Comparison of ENCODE assay signal across 8 cellular contexts in genomic region chr1:204408074-204408507, GRCh38. TPM values are rescaled to one million over a fixed set of nuclear protein-coding genes. Genes with fewer than 3 reads are reported as not detected.
A peak's percentile ranks its signal among the peaks of the same experiment; 100 is the strongest.
DNase-seq lines count a peak whose midpoint lies in the region; ATAC-seq and TF ChIP-seq lines count a peak whose summit lies in the region.

No MANE protein-coding gene starts in this region.

- H3K4me3 ChIP-seq in SJSA1 (peak overlapping the region; percentile 89), right lobe of liver (peak overlapping the region; percentile 62 to 88 (median 75))

- peak in 1 of 4 donors; percentile 12 for ATAC-seq in right lobe of liver
- no peak for ATAC-seq in HG03159 (IDR thresholded peaks at IDR 0.05; ENCODE audit: unreplicated experiment)
- ATAC-seq in GM18502 (IDR thresholded peaks at IDR 0.05; ENCODE audit: poor library complexity, unreplicated experiment): no peak

- peaks cover 4% of the 10 kb centered on the region for H3K4me1 ChIP-seq in SJSA1 (replicated peaks)
- H3K4me1 ChIP-seq in right lobe of liver: peaks cover 0 to 17% (median 0%) of the 10 kb centered on the region in 4 donors

- WGBS in right lobe of liver (ENCODE audit: insufficient coverage, low coverage, low lambda C conversion rate, missing lambda C conversion rate): 0% methylated on average over 2 of the region's 2 CpGs

- peak; percentile 85 for DNase-seq in Ammon's horn (ENCODE audit: low spot score)
- peak; percentile 62 for DNase-seq in H4 (ENCODE audit: low spot score)
- peak in 1 of 2 experiments; percentile 31 for DNase-seq in SJSA1 (ENCODE audit: low read depth in 1 of 2, low spot score in 2 of 2)
- peak; percentile 63 to 80 (median 69) for DNase-seq in right lobe of liver
- DNase-seq in superior temporal gyrus (ENCODE audit: extremely low spot score): peak; percentile 79

- TF ChIP-seq CTCF in right lobe of liver (IDR thresholded peaks at IDR 0.05): no peak

- H3K27me3 ChIP-seq in SJSA1 (replicated peaks): no peaks in the 10 kb centered on the region
- H3K27me3 ChIP-seq in right lobe of liver: no peaks in the 10 kb centered on the region

- intact Hi-C loops in right lobe of liver (cut with DNase I): no loop called here

- TF ChIP-seq POLR2A in right lobe of liver (IDR thresholded peaks at IDR 0.05): no peak

- H3K9me3 ChIP-seq in SJSA1 (replicated peaks): no peaks in the 10 kb centered on the region
- no peaks in the 10 kb centered on the region for H3K9me3 ChIP-seq in right lobe of liver

- H3K36me3 ChIP-seq in SJSA1 (peaks cover 77% of the 10 kb centered on the region), right lobe of liver (peaks cover 4 to 34% (median 15%) of the 10 kb centered on the region in 4 donors)

- no peak overlapping the region for H3K27ac ChIP-seq in SJSA1
- peak overlapping the region; percentile 44 for H3K27ac ChIP-seq in cingulate gyrus (ENCODE audit: low read depth, low read length)
- H3K27ac ChIP-seq in right lobe of liver: peak overlapping the region in 2 of 3 donors; percentile 1 to 20

RNA-seq across cellular contexts. Expression of gene PPP1R15B, which starts 3.5 kb away (rescaled TPM):
- total RNA-seq in H4 (2014; rRNA removed; shearing (Covaris generic)): 17.9 and 19.2 TPM in 2 replicates
- total RNA-seq in SJSA1 (2014; rRNA removed; shearing (Covaris generic)): 20.9 and 25.5 TPM in 2 replicates
- 10 to 100 TPM; 28.6 to 43.6 (median 34.3) TPM for total RNA-seq in right lobe of liver

RNA-seq across cellular contexts. Expression of gene PLEKHA6, which starts 48.4 kb away (rescaled TPM):
- 1.2 and 3.4 TPM in 2 replicates for total RNA-seq in H4 (2014; rRNA removed; shearing (Covaris generic))
- 0.16 and 0.76 TPM in 2 replicates for total RNA-seq in SJSA1 (2014; rRNA removed; shearing (Covaris generic))
- total RNA-seq in right lobe of liver: 10 to 100 TPM; 16.6 to 31.1 (median 22.1) TPM
